ENCODE assay signal across 10 cellular contexts in the genomic region with DNA sequence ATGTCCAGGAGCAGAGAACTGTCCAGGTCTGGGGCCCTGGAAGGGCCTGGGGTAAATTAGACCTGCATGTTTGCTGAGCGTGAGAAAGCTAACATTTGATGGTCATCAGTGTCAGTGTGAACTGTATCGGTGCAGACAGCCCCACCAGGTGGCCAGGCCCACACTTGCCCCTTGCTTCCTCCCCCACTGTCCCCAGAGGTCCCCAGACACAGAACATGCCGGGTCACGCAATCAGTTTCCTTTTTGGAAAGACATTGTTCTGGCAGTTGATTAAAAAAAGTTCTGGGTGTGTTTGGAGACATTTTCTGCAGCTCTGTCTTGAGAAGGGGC. TPM values are rescaled to one million over a fixed set of nuclear protein-coding genes. Genes with fewer than 3 reads are reported as not detected.
DNase-seq lines count a peak whose midpoint lies in the region; ATAC-seq, FAIRE-seq and TF ChIP-seq lines count a peak whose summit lies in the region.
"Had no signal": no experiment of that assay in that cellular context is flagged by ENCODE, and none has a peak within 500 bp of the region (broad histone marks: within the 10 kb centered on the region; RNA-seq: fewer than 3 reads in every experiment).

No MANE protein-coding gene starts in this region.

- intact Hi-C loops in A673 (cut with micrococcal nuclease; ENCODE audit: unreplicated experiment): no loop called here
- intact Hi-C loops in kidney (cut with DNase I): no loop called here

- H3K27ac ChIP-seq in A673 (ENCODE audit: low read depth, low read length, poor library complexity, severe bottlenecking) (no peak overlapping the region), kidney (ENCODE audit: low read depth in 2 of 2, low read length in 2 of 2) (no peak overlapping the region)

- no peak for DNase-seq in A673 (ENCODE audit: low spot score)
- DNase-seq in GM19238 (ENCODE audit: insufficient read length, low spot score): peak; percentile 39
- peak; percentile 75 for DNase-seq in SW480 (ENCODE audit: low spot score)
- DNase-seq in kidney: no peak
- DNase-seq in NCI-H2107 treated with DMSO at 0.1 percent for 48 hours (lab: John Stamatoyannopoulos, UW; ENCODE audit: unreplicated experiment): no peak
- DNase-seq in foreskin fibroblast: no peak
- DNase-seq in NCI-H446 treated with DMSO at 0.1 percent for 48 hours (lab: John Stamatoyannopoulos, UW): no peak
- DNase-seq: DMS 273 treated with DMSO at 0.1 percent for 48 hours, NCI-H2171 treated with DMSO at 0.1 percent for 48 hours had no signal

- no peaks in the 10 kb centered on the region for H3K9me3 ChIP-seq in A673 (ENCODE audit: low read depth, low read length, poor library complexity, severe bottlenecking)
- no peaks in the 10 kb centered on the region for H3K9me3 ChIP-seq in kidney (ENCODE audit: control insufficient read depth in 1 of 2, low read length in 2 of 2)

- no peak for FAIRE-seq in kidney (lab: Jason Lieb, UNC)

- no peak overlapping the region for H3K9ac ChIP-seq in kidney (ENCODE audit: low read length in 2 of 2)

- CTCF ChIA-PET in A673 (lab: Charles Lee): no interaction called here

- ATAC-seq in HG03442 (IDR thresholded peaks at IDR 0.05; ENCODE audit: unreplicated experiment): no peak

- no peaks in the 10 kb centered on the region for H3K36me3 ChIP-seq in A673 (ENCODE audit: insufficient read depth, low read length, poor library complexity, severe bottlenecking)
- no peaks in the 10 kb centered on the region for H3K36me3 ChIP-seq in kidney (ENCODE audit: control insufficient read depth in 1 of 2, insufficient read depth in 2 of 2, low read length in 2 of 2)

- no peaks in the 10 kb centered on the region for H3K27me3 ChIP-seq in A673 (replicated peaks; ENCODE audit: insufficient read depth, low read depth, low read length, poor library complexity)

- BruUV-seq in A673 (replicated peaks; lab: Mats Ljungman, UMichigan): no TSS peak

- TF ChIP-seq CTCF in A673 (conservative IDR thresholded peaks at IDR 0.05; ENCODE audit: low read depth, low read length) (0 out of 2 replicates have a peak, but pooled peaks have one; percentile 11), kidney (IDR thresholded peaks at IDR 0.05; ENCODE audit: borderline replicate concordance, extremely low read depth, insufficient read depth) (peak; percentile 4), foreskin fibroblast (IDR thresholded peaks at IDR 0.05; ENCODE audit: low read depth, low read length) (no peak)

- H3K4me3 ChIP-seq in A673 (ENCODE audit: low read depth, low read length, poor library complexity, severe bottlenecking): peak overlapping the region; percentile 58
- H3K4me3 ChIP-seq in kidney (ENCODE audit: low read length in 2 of 2): peak overlapping the region in 1 of 2 donors; percentile 20
- no peak overlapping the region for H3K4me3 ChIP-seq in foreskin fibroblast (ENCODE audit: low read depth in 1 of 2, low read length in 2 of 2)

- POLR2A ChIA-PET in A673 (lab: Charles Lee; ENCODE audit: low non-redundant PET): no interaction called here

- H3K4me1 ChIP-seq in A673 (ENCODE audit: insufficient read depth, low read length, poor library complexity, severe bottlenecking): peaks cover 15% of the 10 kb centered on the region
- peaks cover 0 to 18% of the 10 kb centered on the region in 2 donors for H3K4me1 ChIP-seq in kidney (ENCODE audit: control insufficient read depth in 1 of 2, insufficient read depth in 1 of 2, low read depth in 1 of 2, low read length in 2 of 2)

RNA-seq across cellular contexts. Expression of gene NKD2, which starts 1.5 kb away (rescaled TPM):
- total RNA-seq in A673 (2021) (22.9 and 23.5 TPM in 2 replicates), kidney (14.1 TPM)
- polyA plus RNA-seq in kidney (ENCODE audit: insufficient read depth, low read depth, low replicate concordance): 7.9 TPM

Comparison
In these comparisons a context has a peak if more than half of its experiments do, and no peak if none do; other contexts are left out.
1. DNase-seq: peak in GM19238 (single experiment) and SW480 (single experiment); none in A673 (single experiment), kidney (single experiment), NCI-H2107 treated with DMSO at 0.1 percent for 48 hours (single experiment), foreskin fibroblast (0 of 2) and NCI-H446 treated with DMSO at 0.1 percent for 48 hours (single experiment).